In genomic region chr14:86038401-86038985, GRCh38 we compare ENCODE assay signal across 9 cellular contexts.
DNase-seq lines count a peak whose midpoint lies in the region; ATAC-seq, FAIRE-seq and TF ChIP-seq lines count a peak whose summit lies in the region.
"Had no signal": no experiment of that assay in that cellular context is flagged by ENCODE, and none has a peak within 500 bp of the region (broad histone marks: within the 10 kb centered on the region; RNA-seq: fewer than 3 reads in every experiment).

No MANE protein-coding gene starts in this region.

- H3K9ac ChIP-seq in astrocyte (ENCODE audit: low read length) (no peak overlapping the region), keratinocyte (ENCODE audit: control insufficient read depth, extremely low read depth, insufficient read depth, low read length) (no peak overlapping the region)

- POLR2A ChIA-PET in Caco-2 (lab: Charles Lee), result no interaction called here

- H3K36me3 ChIP-seq in Caco-2 (ENCODE audit: control insufficient read depth, insufficient read depth, low read length) (no peaks in the 10 kb centered on the region), astrocyte (ENCODE audit: insufficient read depth, low read length) (no peaks in the 10 kb centered on the region), keratinocyte (ENCODE audit: control insufficient read depth in 2 of 2, extremely low read depth in 1 of 2, insufficient read depth in 2 of 2, low read length in 2 of 2) (no peaks in the 10 kb centered on the region)

- H3K4me1 Mint-ChIP-seq in Caco-2 (ENCODE audit: low read depth, unreplicated experiment) (no peaks in the 10 kb centered on the region), astrocyte (ENCODE audit: low read depth, unreplicated experiment) (no peaks in the 10 kb centered on the region)
- no peaks in the 10 kb centered on the region for H3K4me1 Mint-ChIP-seq in stimulated activated effector memory CD8-positive, alpha-beta T cell treated with anti-CD3 and anti-CD28 coated beads, Interleukin-12 subunit alpha, Interleukin-12 subunit beta, amount 100 ng/mL, for 72 hours

- no peaks in the 10 kb centered on the region for H3K9me3 Mint-ChIP-seq in Caco-2 (ENCODE audit: unreplicated experiment)
- peaks cover 4% of the 10 kb centered on the region for H3K9me3 Mint-ChIP-seq in astrocyte (ENCODE audit: unreplicated experiment)
- no peaks in the 10 kb centered on the region for H3K9me3 Mint-ChIP-seq in stimulated activated effector memory CD8-positive, alpha-beta T cell treated with anti-CD3 and anti-CD28 coated beads, Interleukin-12 subunit alpha, Interleukin-12 subunit beta, amount 100 ng/mL, for 72 hours

- H3K4me2 ChIP-seq in astrocyte (ENCODE audit: low read length) (no peak overlapping the region), keratinocyte (ENCODE audit: control insufficient read depth, extremely low read depth, insufficient read depth, low read depth, low read length) (no peak overlapping the region)

- H3K79me2 ChIP-seq in astrocyte (ENCODE audit: insufficient read depth, low read length), result no peaks in the 10 kb centered on the region
- no peaks in the 10 kb centered on the region for H3K79me2 ChIP-seq in keratinocyte (ENCODE audit: control insufficient read depth, insufficient read depth, low read length)

- DNase-seq in Caco-2 (peak; percentile 36 to 52), RPMI8226 (peak; percentile 42), astrocyte (ENCODE audit: low read depth) (peak; percentile 20), keratinocyte (ENCODE audit: low read depth, low spot score) (no peak)
- DNase-seq in stimulated activated effector memory CD8-positive, alpha-beta T cell treated with anti-CD3 and anti-CD28 coated beads, Interleukin-12 subunit alpha, Interleukin-12 subunit beta, amount 100 ng/mL, for 72 hours (ENCODE audit: low spot score in 2 of 2), result peak in 1 of 2 donors; percentile 59

- intact Hi-C loops in Caco-2 (cut with micrococcal nuclease; ENCODE audit: unreplicated experiment), result loop anchor here (1.0 kb wide), 1 partner anchor 51 kb away; no protein-coding TSS in a partner anchor

- no peak for FAIRE-seq in astrocyte (lab: Jason Lieb, UNC)
- no peak for FAIRE-seq in keratinocyte (lab: Jason Lieb, UNC)

- BruUV-seq in Caco-2 (replicated peaks; lab: Mats Ljungman, UMichigan), result no TSS peak

- peak; percentile 88 for ATAC-seq in GM19452 (IDR thresholded peaks at IDR 0.05; ENCODE audit: unreplicated experiment)
- ATAC-seq in HG03521 (IDR thresholded peaks at IDR 0.05; ENCODE audit: unreplicated experiment), result peak; percentile 54
- ATAC-seq in stimulated activated effector memory CD8-positive, alpha-beta T cell treated with anti-CD3 and anti-CD28 coated beads, Interleukin-12 subunit alpha, Interleukin-12 subunit beta, amount 100 ng/mL, for 72 hours, result peak; percentile 79
- no peak for ATAC-seq in GM21381 (IDR thresholded peaks at IDR 0.05; ENCODE audit: unreplicated experiment)

- H4K20me1 ChIP-seq in astrocyte (ENCODE audit: insufficient read depth, low read length) (no peaks in the 10 kb centered on the region), keratinocyte (ENCODE audit: control insufficient read depth, extremely low read depth, insufficient read depth, low read length) (no peaks in the 10 kb centered on the region)

- dilution Hi-C loops in keratinocyte (cut with MboI; ENCODE audit: extremely low pct_ligation_motif_present, low sequenced_read_pairs), result no loop called here

- H3K36me3 Mint-ChIP-seq in Caco-2 (ENCODE audit: insufficient read depth, unreplicated experiment) (no peaks in the 10 kb centered on the region), astrocyte (ENCODE audit: low read depth, unreplicated experiment) (no peaks in the 10 kb centered on the region)
- no peaks in the 10 kb centered on the region for H3K36me3 Mint-ChIP-seq in stimulated activated effector memory CD8-positive, alpha-beta T cell treated with anti-CD3 and anti-CD28 coated beads, Interleukin-12 subunit alpha, Interleukin-12 subunit beta, amount 100 ng/mL, for 72 hours

- no peak overlapping the region for H3K4me3 ChIP-seq in Caco-2 (ENCODE audit: low read depth, low read length)
- no peak overlapping the region for H3K4me3 ChIP-seq in astrocyte (ENCODE audit: insufficient read depth, low read depth, low read length)
- H3K4me3 ChIP-seq in keratinocyte (ENCODE audit: control insufficient read depth in 2 of 3, extremely low read depth in 1 of 3, insufficient read depth in 2 of 3, low read depth in 1 of 3, low read length in 3 of 3), result no peak overlapping the region
- H3K4me3 ChIP-seq: skin epidermis had no signal

- no peak overlapping the region for H2AFZ ChIP-seq in astrocyte (ENCODE audit: low read depth, low read length)
- no peak overlapping the region for H2AFZ ChIP-seq in keratinocyte (ENCODE audit: control insufficient read depth, low read length)

- H3K27ac Mint-ChIP-seq in Caco-2 (ENCODE audit: unreplicated experiment) (no peak overlapping the region), astrocyte (ENCODE audit: unreplicated experiment) (no peak overlapping the region)
- no peak overlapping the region for H3K27ac Mint-ChIP-seq in stimulated activated effector memory CD8-positive, alpha-beta T cell treated with anti-CD3 and anti-CD28 coated beads, Interleukin-12 subunit alpha, Interleukin-12 subunit beta, amount 100 ng/mL, for 72 hours

- no peaks in the 10 kb centered on the region for H3K9me1 ChIP-seq in keratinocyte (ENCODE audit: control insufficient read depth, extremely low read depth, insufficient read depth, low read length)

- H3K27me3 ChIP-seq in Caco-2 (replicated peaks; ENCODE audit: control insufficient read depth, insufficient read depth, low read length) (no peaks in the 10 kb centered on the region), astrocyte (ENCODE audit: insufficient read depth, low read length) (no peaks in the 10 kb centered on the region), keratinocyte (ENCODE audit: control insufficient read depth, extremely low read depth, insufficient read depth, low read length) (no peaks in the 10 kb centered on the region)

- TF ChIP-seq CTCF in Caco-2 (IDR thresholded peaks at IDR 0.05; ENCODE audit: insufficient read depth in 1 of 2, low read depth in 1 of 2, low read length in 1 of 2, severe bottlenecking in 1 of 2, unreplicated experiment in 1 of 2) (peak; percentile 69 to 73), astrocyte (IDR thresholded peaks at IDR 0.05; ENCODE audit: insufficient read depth, low read depth, low read length) (peak; percentile 74), keratinocyte (optimal IDR thresholded peaks at IDR 0.05 in 1 of 3, IDR thresholded peaks at IDR 0.05 in 1 of 3, conservative IDR thresholded peaks at IDR 0.05 in 1 of 3; ENCODE audit: extremely low read depth in 1 of 3, insufficient read depth in 2 of 3, low read length in 3 of 3) (peak; percentile 66 to 86 (median 78))

- H3K27me3 Mint-ChIP-seq in Caco-2 (ENCODE audit: insufficient read depth, unreplicated experiment) (no peaks in the 10 kb centered on the region), astrocyte (ENCODE audit: low read depth, unreplicated experiment) (no peaks in the 10 kb centered on the region)

- H3K4me1 ChIP-seq in Caco-2, result no peaks in the 10 kb centered on the region
- H3K4me1 ChIP-seq in astrocyte (ENCODE audit: insufficient read depth, low read length), result no peaks in the 10 kb centered on the region
- H3K4me1 ChIP-seq in keratinocyte (ENCODE audit: control insufficient read depth, extremely low read depth, insufficient read depth, low read length), result no peaks in the 10 kb centered on the region

- H3K9me3 ChIP-seq in Caco-2, result no peaks in the 10 kb centered on the region
- H3K9me3 ChIP-seq in astrocyte (ENCODE audit: insufficient read depth, low read depth, low read length), result no peaks in the 10 kb centered on the region
- no peaks in the 10 kb centered on the region for H3K9me3 ChIP-seq in keratinocyte (ENCODE audit: control insufficient read depth, low read depth, low read length)

- CTCF ChIA-PET in Caco-2 (lab: Charles Lee), result no interaction called here

- H3K27ac ChIP-seq in astrocyte (ENCODE audit: low read depth, low read length) (no peak overlapping the region), keratinocyte (ENCODE audit: control insufficient read depth, insufficient read depth, low read length) (no peak overlapping the region)
- H3K27ac ChIP-seq: skin epidermis had no signal

- H3K4me3 Mint-ChIP-seq in Caco-2 (ENCODE audit: unreplicated experiment) (no peak overlapping the region), astrocyte (ENCODE audit: unreplicated experiment) (no peak overlapping the region)
- no peak overlapping the region for H3K4me3 Mint-ChIP-seq in stimulated activated effector memory CD8-positive, alpha-beta T cell treated with anti-CD3 and anti-CD28 coated beads, Interleukin-12 subunit alpha, Interleukin-12 subunit beta, amount 100 ng/mL, for 72 hours
